ENCODE assay signal across 8 cellular contexts in the genomic region with DNA sequence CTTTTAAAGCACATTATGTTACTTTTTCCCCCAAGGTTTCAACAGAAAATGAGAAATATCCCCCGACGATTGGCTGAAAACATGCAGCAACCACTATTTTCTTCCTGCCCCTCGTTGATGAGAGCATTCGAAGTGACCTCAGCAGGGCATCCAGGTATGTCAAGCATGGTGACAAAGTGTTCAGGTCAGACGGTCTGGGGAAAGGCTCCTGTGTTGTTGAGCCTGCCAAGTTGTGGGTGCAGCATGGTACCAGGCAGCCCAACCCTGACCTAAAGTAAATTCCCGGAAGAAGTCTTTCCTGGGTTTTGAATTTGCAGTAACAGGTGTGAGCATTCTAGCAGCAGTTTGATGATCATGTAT. TPM values are rescaled to one million over a fixed set of nuclear protein-coding genes. Genes with fewer than 3 reads are reported as not detected.
DNase-seq lines count a peak whose midpoint lies in the region; ATAC-seq and TF ChIP-seq lines count a peak whose summit lies in the region.

No MANE protein-coding gene starts in this region.

- no peaks in the 10 kb centered on the region for H3K9me3 ChIP-seq in iPS DF 6.9 (ENCODE audit: control insufficient read depth, insufficient read depth, low read length)
- H3K9me3 ChIP-seq in spleen: no peaks in the 10 kb centered on the region

- H3K27ac ChIP-seq in iPS DF 6.9 (ENCODE audit: low read length) (no peak overlapping the region), spleen (peak overlapping the region; percentile 86 to 95 (median 92))

- peaks cover 3% of the 10 kb centered on the region for H3K27me3 Mint-ChIP-seq in activated CD8-positive, alpha-beta memory T cell treated with anti-CD3 and anti-CD28 coated beads, Interleukin-2, amount 10 ng/mL, durations not matched to agents 7 days and 5 days

- intact Hi-C loops in spleen (cut with DNase I; ENCODE audit: low total_unique reads): no loop called here

- no peak for TF ChIP-seq CTCF in spleen (IDR thresholded peaks at IDR 0.05 in 8 of 11, conservative IDR thresholded peaks at IDR 0.05 in 3 of 11)
- no peak for TF ChIP-seq CTCF in GM20000 (IDR thresholded peaks at IDR 0.05; ENCODE audit: extremely low read depth, missing control alignments)

- CTCF ChIA-PET in activated CD8-positive, alpha-beta memory T cell treated with anti-CD3 and anti-CD28 coated beads, Interleukin-2, amount 10 ng/mL, durations not matched to agents 7 days and 5 days (lab: Charles Lee): interaction anchor here (0.7 to 3.9 kb wide), 17 partner anchors 9 to 160 kb away, joined by 3 to 46 read pairs (median 8); a partner anchor contains a TSS

- ATAC-seq in activated CD8-positive, alpha-beta memory T cell treated with anti-CD3 and anti-CD28 coated beads, Interleukin-2, amount 10 ng/mL, durations not matched to agents 7 days and 5 days: no peak
- no peak for ATAC-seq in HG03571 (IDR thresholded peaks at IDR 0.05; ENCODE audit: unreplicated experiment)

- no peak for DNase-seq in activated CD8-positive, alpha-beta memory T cell treated with anti-CD3 and anti-CD28 coated beads, Interleukin-2, amount 10 ng/mL, durations not matched to agents 7 days and 5 days
- DNase-seq in activated CD8-positive, alpha-beta memory T cell treated with anti-CD3 and anti-CD28 coated beads, Interleukin-2, amount 50 U/mL, for 4 hours: no peak
- DNase-seq in activated naive CD4-positive, alpha-beta T cell treated with anti-CD3 and anti-CD28 coated beads, Interleukin-2, amount 50 U/mL, for 16 hours: peak; percentile 14
- DNase-seq in iPS DF 6.9 (ENCODE audit: low read depth, low spot score) (no peak), spleen (no peak), SK-N-DZ (ENCODE audit: low spot score) (no peak), GM20000 (ENCODE audit: low spot score) (no peak)

- H3K27ac Mint-ChIP-seq in activated CD8-positive, alpha-beta memory T cell treated with anti-CD3 and anti-CD28 coated beads, Interleukin-2, amount 10 ng/mL, durations not matched to agents 7 days and 5 days: peak overlapping the region; percentile 88

- peaks cover 16% of the 10 kb centered on the region for H3K36me3 ChIP-seq in iPS DF 6.9 (ENCODE audit: control insufficient read depth, insufficient read depth, low read length)
- H3K36me3 ChIP-seq in spleen: peaks cover 0 to 46% (median 36%) of the 10 kb centered on the region in 6 donors

- H3K9me3 Mint-ChIP-seq in activated CD8-positive, alpha-beta memory T cell treated with anti-CD3 and anti-CD28 coated beads, Interleukin-2, amount 10 ng/mL, durations not matched to agents 7 days and 5 days (ENCODE audit: low read depth): no peaks in the 10 kb centered on the region

- no CpG with 5 or more reads among the region's 6 CpGs for WGBS in iPS DF 6.9 (ENCODE audit: insufficient coverage, insufficient read length)
- WGBS in spleen, 5 donors: 0 to 2% (median 1%) methylated on average over 6 of the region's 6 CpGs

- H3K4me1 ChIP-seq in iPS DF 6.9 (ENCODE audit: control insufficient read depth, insufficient read depth, low read length) (no peaks in the 10 kb centered on the region), spleen (peaks cover 33 to 78% (median 54%) of the 10 kb centered on the region in 6 donors)

- peak overlapping the region; percentile 62; the same call in 1 of the 2 replicates for H3K4me3 ChIP-seq in iPS DF 6.9 (ENCODE audit: low read length)
- peak overlapping the region; percentile 61 to 81 (median 70) for H3K4me3 ChIP-seq in spleen

- peak overlapping the region; percentile 82 for H3K4me3 Mint-ChIP-seq in activated CD8-positive, alpha-beta memory T cell treated with anti-CD3 and anti-CD28 coated beads, Interleukin-2, amount 10 ng/mL, durations not matched to agents 7 days and 5 days

- peaks cover 58% of the 10 kb centered on the region for H3K4me1 Mint-ChIP-seq in activated CD8-positive, alpha-beta memory T cell treated with anti-CD3 and anti-CD28 coated beads, Interleukin-2, amount 10 ng/mL, durations not matched to agents 7 days and 5 days

- no peak for TF ChIP-seq POLR2A in spleen (IDR thresholded peaks at IDR 0.05)

- H3K27me3 ChIP-seq in iPS DF 6.9 (ENCODE audit: control insufficient read depth, insufficient read depth, low read length) (no peaks in the 10 kb centered on the region), spleen (replicated peaks in 1 of 7) (peaks cover 0 to 13% (median 0%) of the 10 kb centered on the region in 7 donors)

- peaks cover 39% of the 10 kb centered on the region for H3K36me3 Mint-ChIP-seq in activated CD8-positive, alpha-beta memory T cell treated with anti-CD3 and anti-CD28 coated beads, Interleukin-2, amount 10 ng/mL, durations not matched to agents 7 days and 5 days

RNA-seq across cellular contexts. Expression of a gene that starts 51.7 kb away (rescaled TPM):
- 100 to 1,000 TPM in 1 of 2 experiments, 10 to 100 TPM in 1; 98.5 to 146 TPM for total RNA-seq in activated CD8-positive, alpha-beta memory T cell treated with anti-CD3 and anti-CD28 coated beads, Interleukin-2, amount 10 ng/mL, durations not matched to agents 7 days and 5 days
- total RNA-seq in spleen: 100 to 1,000 TPM; 152 to 202 (median 182) TPM
- polyA plus RNA-seq in spleen: 10 to 100 TPM; 14.5 to 37.6 (median 18.0) TPM
- 17.1 and 19.5 TPM in 2 replicates for polyA plus RNA-seq in SK-N-DZ (2014; cell fraction: cytosol; rRNA removed)
- polyA plus RNA-seq in SK-N-DZ (2014; cell fraction: nucleus; rRNA removed): 11.7 and 21.8 TPM in 2 replicates
